Comparison of ENCODE assay signal across 33 cellular contexts in the genomic region with DNA sequence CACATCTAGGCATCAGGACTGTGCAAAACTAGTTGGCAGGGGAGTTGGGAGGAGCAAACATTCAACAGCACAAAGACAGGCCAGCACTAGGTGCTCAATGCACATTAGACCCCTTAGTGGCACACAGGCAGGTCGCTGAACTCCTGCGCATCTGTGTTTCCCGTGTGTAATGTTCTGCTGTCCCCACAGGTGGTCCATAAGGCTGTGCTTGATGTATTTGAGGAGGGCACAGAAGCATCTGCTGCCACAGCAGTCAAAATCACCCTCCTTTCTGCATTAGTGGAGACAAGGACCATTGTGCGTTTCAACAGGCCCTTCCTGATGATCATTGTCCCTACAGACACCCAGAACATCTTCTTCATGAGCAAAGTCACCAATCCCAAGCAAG. TPM values are rescaled to one million over a fixed set of nuclear protein-coding genes. Genes with fewer than 3 reads are reported as not detected.
"Had no signal": no experiment of that assay in that cellular context is flagged by ENCODE, and none has a peak within 500 bp of the region (broad histone marks: within the 10 kb centered on the region; RNA-seq: fewer than 3 reads in every experiment).

No MANE protein-coding gene starts in this region.

- H3K4me3 ChIP-seq: ascending aorta, esophagus squamous epithelium, gastroesophageal sphincter had no signal

- H3K4me1 ChIP-seq: ascending aorta, esophagus squamous epithelium, gastroesophageal sphincter had no signal

- H3K4me1 Mint-ChIP-seq: activated B cell treated with CpG ODN at 0.5 μM for 24 hours; activated naive CD4-positive, alpha-beta T cell treated with anti-CD3 and anti-CD28 coated beads, Interleukin-2, amount 10 ng/mL, durations not matched to agents 7 days and 5 days; activated naive CD8-positive, alpha-beta T cell treated with anti-CD3 and anti-CD28 coated beads, Interleukin-2, amount 10 ng/mL, durations not matched to agents 7 days and 5 days; activated T-helper 17 cell treated with anti-CD3 and anti-CD28 coated beads, Interleukin-2, amount 50 U/mL, for 72 hours; central memory CD8-positive, alpha-beta T cell; T-helper 17 cell had no signal

- H3K27ac ChIP-seq: ascending aorta, brain microvascular endothelial cell, epithelial cell of prostate, esophagus squamous epithelium, gastroesophageal sphincter, WERI-Rb-1 had no signal

- FAIRE-seq: bronchial epithelial cell, colon, endometrium, endothelial cell of umbilical vein had no signal

- H3K36me3 Mint-ChIP-seq: activated naive CD4-positive, alpha-beta T cell treated with anti-CD3 and anti-CD28 coated beads, Interleukin-2, amount 10 ng/mL, durations not matched to agents 7 days and 5 days had no signal

- H3K27me3 ChIP-seq: ascending aorta, brain microvascular endothelial cell had no signal

- H3K9me3 Mint-ChIP-seq: central memory CD8-positive, alpha-beta T cell had no signal

- H3K4me3 Mint-ChIP-seq: activated B cell treated with CpG ODN at 0.5 μM for 24 hours; activated CD8-positive, alpha-beta T cell treated with anti-CD3 and anti-CD28 coated beads for 36 hours; activated naive CD4-positive, alpha-beta T cell treated with anti-CD3 and anti-CD28 coated beads, Interleukin-2, amount 10 ng/mL, durations not matched to agents 7 days and 5 days; activated naive CD8-positive, alpha-beta T cell treated with anti-CD3 and anti-CD28 coated beads, Interleukin-2, amount 10 ng/mL, durations not matched to agents 7 days and 5 days; activated T-cell treated with anti-CD3 and anti-CD28 coated beads, Interleukin-2, amount 50 U/mL, for 4 hours; activated T-helper 17 cell treated with anti-CD3 and anti-CD28 coated beads, Interleukin-2, amount 50 U/mL, for 72 hours; central memory CD8-positive, alpha-beta T cell; T-helper 17 cell; T-helper 2 cell treated with Interferon-gamma antibody and Interleukin-4, amounts not matched to agents 5 μg/mL and 100 μg/mL, for 36 hours had no signal

- H3K27me3 Mint-ChIP-seq: activated CD8-positive, alpha-beta T cell treated with anti-CD3 and anti-CD28 coated beads for 36 hours; activated naive CD8-positive, alpha-beta T cell treated with anti-CD3 and anti-CD28 coated beads, Interleukin-2, amount 10 ng/mL, durations not matched to agents 7 days and 5 days had no signal

- DNase-seq: activated B cell treated with CpG ODN at 0.5 μM for 24 hours; activated CD4-positive, alpha-beta T cell treated with anti-CD3 and anti-CD28 coated beads for 48 hours; activated CD4-positive, alpha-beta T cell treated with anti-CD3 and anti-CD28 coated beads, Interleukin-2, amount 50 U/mL, for 1 hour; activated CD4-positive, alpha-beta T cell treated with anti-CD3 and anti-CD28 coated beads, Interleukin-2, amount 50 U/mL, for 48 hours; activated CD8-positive, alpha-beta memory T cell treated with anti-CD3 and anti-CD28 coated beads for 24 hours; activated CD8-positive, alpha-beta T cell treated with anti-CD3 and anti-CD28 coated beads for 36 hours; activated gamma-delta T cell; activated naive CD4-positive, alpha-beta T cell; activated naive CD4-positive, alpha-beta T cell treated with anti-CD3 and anti-CD28 coated beads, Interleukin-2, amount 10 ng/mL, durations not matched to agents 7 days and 5 days; activated naive CD8-positive, alpha-beta T cell treated with anti-CD3 and anti-CD28 coated beads, Interleukin-2, amount 10 ng/mL, durations not matched to agents 7 days and 5 days; activated T-cell treated with anti-CD3 and anti-CD28 coated beads, Interleukin-2, amount 50 U/mL, for 4 hours; brain microvascular endothelial cell; effector CD8-positive, alpha-beta T cell; esophagus squamous epithelium; foreskin melanocyte; T-helper 1 cell; T-helper 17 cell; T1000; WERI-Rb-1 had no signal

- H3K27ac Mint-ChIP-seq: activated B cell treated with CpG ODN at 0.5 μM for 24 hours; activated CD8-positive, alpha-beta T cell treated with anti-CD3 and anti-CD28 coated beads for 36 hours; activated naive CD4-positive, alpha-beta T cell treated with anti-CD3 and anti-CD28 coated beads, Interleukin-2, amount 10 ng/mL, durations not matched to agents 7 days and 5 days; activated naive CD4-positive, alpha-beta T cell treated with anti-CD3 and anti-CD28 coated beads, Interleukin-2, amount 50 U/mL, for 72 hours; activated naive CD8-positive, alpha-beta T cell treated with anti-CD3 and anti-CD28 coated beads, Interleukin-2, amount 10 ng/mL, durations not matched to agents 7 days and 5 days; activated T-helper 17 cell treated with anti-CD3 and anti-CD28 coated beads, Interleukin-2, amount 50 U/mL, for 72 hours; T-helper 17 cell; T-helper 2 cell treated with Interferon-gamma antibody and Interleukin-4, amounts not matched to agents 5 μg/mL and 100 μg/mL, for 36 hours had no signal

- ATAC-seq: activated CD4-positive, CD25-positive, alpha-beta regulatory T cell treated with anti-CD3 and anti-CD28 coated beads, Interleukin-2, amount 50 U/mL, for 24 hours; activated CD8-positive, alpha-beta T cell treated with anti-CD3 and anti-CD28 coated beads for 36 hours; activated naive CD4-positive, alpha-beta T cell treated with anti-CD3 and anti-CD28 coated beads, Interleukin-2, amount 50 U/mL, for 72 hours; activated T-cell treated with anti-CD3 and anti-CD28 coated beads, Interleukin-2, amount 50 U/mL, for 4 hours; activated T-helper 17 cell treated with anti-CD3 and anti-CD28 coated beads, Interleukin-2, amount 50 U/mL, for 72 hours; gastroesophageal sphincter; T-helper 17 cell had no signal

- H3K36me3 ChIP-seq: ascending aorta, brain microvascular endothelial cell, WERI-Rb-1 had no signal

RNA-seq across cellular contexts. Expression of gene SERPINA3, which starts 11.2 kb away (rescaled TPM):
- total RNA-seq: activated B cell treated with CpG ODN at 0.5 μM for 24 hours; activated CD8-positive, alpha-beta T cell treated with anti-CD3 and anti-CD28 coated beads for 36 hours; activated naive CD4-positive, alpha-beta T cell treated with anti-CD3 and anti-CD28 coated beads, Interleukin-2, amount 50 U/mL, for 72 hours; activated naive CD8-positive, alpha-beta T cell treated with anti-CD3 and anti-CD28 coated beads, Interleukin-2, amount 10 ng/mL, durations not matched to agents 7 days and 5 days; activated T-helper 17 cell treated with anti-CD3 and anti-CD28 coated beads, Interleukin-2, amount 50 U/mL, for 72 hours; endothelial cell of umbilical vein; fibroblast of villous mesenchyme; T-helper 17 cell had no signal
- polyA plus RNA-seq: endothelial cell of umbilical vein had no signal

RNA-seq across cellular contexts. Expression of gene SERPINA5, which starts 42.2 kb away (rescaled TPM):
- total RNA-seq: activated B cell treated with CpG ODN at 0.5 μM for 24 hours; activated CD8-positive, alpha-beta T cell treated with anti-CD3 and anti-CD28 coated beads for 36 hours; activated naive CD4-positive, alpha-beta T cell treated with anti-CD3 and anti-CD28 coated beads, Interleukin-2, amount 50 U/mL, for 72 hours; activated naive CD8-positive, alpha-beta T cell treated with anti-CD3 and anti-CD28 coated beads, Interleukin-2, amount 10 ng/mL, durations not matched to agents 7 days and 5 days; activated T-helper 17 cell treated with anti-CD3 and anti-CD28 coated beads, Interleukin-2, amount 50 U/mL, for 72 hours; bronchial epithelial cell; endothelial cell of umbilical vein; fibroblast of lung; fibroblast of villous mesenchyme; T-helper 17 cell had no signal
- polyA plus RNA-seq: fibroblast of lung had no signal
